8 cellular contexts compared by ENCODE assay signal in the genomic region with DNA sequence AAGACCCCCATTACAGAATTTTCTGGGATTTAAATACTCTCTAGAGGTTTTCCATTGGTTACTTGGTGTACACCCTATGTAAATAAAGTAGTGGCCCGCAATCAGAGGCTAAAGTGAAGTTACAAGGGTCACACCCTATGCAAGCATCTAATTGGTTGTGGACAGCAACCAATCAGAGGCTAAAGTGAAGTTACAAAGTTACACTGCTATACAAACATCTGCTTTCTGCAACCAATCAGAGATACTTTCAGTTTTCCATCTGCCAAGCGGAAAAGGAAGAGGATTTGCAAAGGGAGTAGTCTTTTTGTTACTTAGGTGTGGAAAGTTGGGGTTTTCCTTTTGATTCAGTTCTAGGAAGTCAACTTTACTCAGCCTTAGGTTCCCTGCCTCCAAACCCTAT. TPM values are rescaled to one million over a fixed set of nuclear protein-coding genes. Genes with fewer than 3 reads are reported as not detected.
DNase-seq lines count a peak whose midpoint lies in the region; ATAC-seq and TF ChIP-seq lines count a peak whose summit lies in the region.

No MANE protein-coding gene starts in this region.

- H3K79me2 ChIP-seq in Loucy (ENCODE audit: insufficient read depth, low read length), result peaks cover 39% of the 10 kb centered on the region

- intact Hi-C loops in CD8-positive, alpha-beta T cell (cut with DNase I, micrococcal nuclease), result loop anchor here (1.0 to 10.0 kb wide), 4 partner anchors 93 to 314 kb away; partner anchors contain the start of genes PGK1 (in 2 of the 2), ATP7A (in 1 of the 2) and COX7B (in 1 of the 2)
- intact Hi-C loops in posterior cingulate gyrus (cut with DNase I), result loop anchor here (5.0 kb wide), 1 partner anchor 109 kb away; the partner anchor contains the start of genes COX7B and MAGT1

- peaks cover 16% of the 10 kb centered on the region for H3K4me1 ChIP-seq in CD8-positive, alpha-beta T cell (ENCODE audit: insufficient read depth, low read length)
- H3K4me1 ChIP-seq in Loucy (ENCODE audit: insufficient read depth, low read length, poor library complexity, severe bottlenecking), result peaks cover 17% of the 10 kb centered on the region

- no peaks in the 10 kb centered on the region for H3K27me3 Mint-ChIP-seq in CD8-positive, alpha-beta T cell (ENCODE audit: low read depth)
- H3K27me3 Mint-ChIP-seq in naive B cell, result no peaks in the 10 kb centered on the region

- H3K4me1 Mint-ChIP-seq in CD8-positive, alpha-beta T cell (ENCODE audit: low read depth), result peaks cover 28% of the 10 kb centered on the region
- H3K4me1 Mint-ChIP-seq in naive B cell, result peaks cover 5 to 28% (median 6%) of the 10 kb centered on the region in 3 donors

- H3K4me3 ChIP-seq in CD8-positive, alpha-beta T cell (ENCODE audit: low read depth, low read length), result peak overlapping the region; percentile 50
- H3K4me3 ChIP-seq in Loucy (ENCODE audit: low read length, poor library complexity, severe bottlenecking) (peak overlapping the region; percentile 69), coronary artery (peak overlapping the region; percentile 30)

- peak overlapping the region; percentile 43 for H3K27ac ChIP-seq in CD8-positive, alpha-beta T cell (ENCODE audit: low read depth, low read length)
- no peak overlapping the region for H3K27ac ChIP-seq in coronary artery

- peak overlapping the region; percentile 83 for H3K4me2 ChIP-seq in Loucy (ENCODE audit: low read depth, low read length, poor library complexity, severe bottlenecking)

- peak overlapping the region; percentile 61; the same call in 1 of the 2 replicates for H2AFZ ChIP-seq in Loucy (ENCODE audit: low read length)

- H4K20me1 ChIP-seq in Loucy (ENCODE audit: insufficient read depth, low read length, poor library complexity, severe bottlenecking), result peaks cover 22% of the 10 kb centered on the region

- no peaks in the 10 kb centered on the region for H3K9me3 ChIP-seq in CD8-positive, alpha-beta T cell (ENCODE audit: low read length)
- no peaks in the 10 kb centered on the region for H3K9me3 ChIP-seq in Loucy (ENCODE audit: insufficient read depth, low read depth, low read length)

- peak overlapping the region; percentile 55 for H3K9ac ChIP-seq in Loucy (ENCODE audit: low read depth, low read length, poor library complexity, severe bottlenecking)

- H3K36me3 ChIP-seq in CD8-positive, alpha-beta T cell (ENCODE audit: insufficient read depth, low read length), result no peaks in the 10 kb centered on the region
- H3K36me3 ChIP-seq in Loucy (ENCODE audit: insufficient read depth, low read length), result no peaks in the 10 kb centered on the region

- peak overlapping the region; percentile 56 for H3K27ac Mint-ChIP-seq in CD8-positive, alpha-beta T cell
- H3K27ac Mint-ChIP-seq in naive B cell, result peak overlapping the region in 2 of 6 donors; percentile 13 to 97

- ATAC-seq in CD8-positive, alpha-beta T cell, result no peak
- peak; percentile 14 for ATAC-seq in naive B cell (ENCODE audit: low read depth in 2 of 2)

- POLR2A ChIA-PET in CD8-positive, alpha-beta T cell (lab: Charles Lee), result no interaction called here

- peak overlapping the region; percentile 76 for H3K4me3 Mint-ChIP-seq in CD8-positive, alpha-beta T cell
- H3K4me3 Mint-ChIP-seq in naive B cell, result peak overlapping the region; percentile 49 to 81 (median 63)

- H3K36me3 Mint-ChIP-seq in CD8-positive, alpha-beta T cell, result peaks cover 5% of the 10 kb centered on the region
- H3K36me3 Mint-ChIP-seq in naive B cell, result peaks cover 0 to 7% of the 10 kb centered on the region in 2 donors

- TF ChIP-seq CTCF in CD8-positive, alpha-beta T cell (IDR thresholded peaks at IDR 0.05), result no peak
- TF ChIP-seq CTCF in Loucy (conservative IDR thresholded peaks at IDR 0.05; ENCODE audit: low read length) (no peak), coronary artery (IDR thresholded peaks at IDR 0.05) (no peak)

- CTCF ChIA-PET in CD8-positive, alpha-beta T cell (lab: Charles Lee), result no interaction called here

- H3K9me2 ChIP-seq in Loucy (replicated peaks; ENCODE audit: low read depth, low read length), result no peaks in the 10 kb centered on the region

- DNase-seq in CD8-positive, alpha-beta T cell, result no peak
- no peak for DNase-seq in coronary artery (ENCODE audit: low spot score)
- DNase-seq in naive B cell, result peak; percentile 45
- DNase-seq in NCI-H2029 (lab: John Stamatoyannopoulos, UW), result no peak
- DNase-seq in SW 1271 (lab: John Stamatoyannopoulos, UW), result no peak
- no peak for DNase-seq in posterior cingulate gyrus
- no peak for DNase-seq in SIG-M5 treated with dmso at 0.1 percent for 504 hours (lab: John Stamatoyannopoulos, UW; ENCODE audit: unreplicated experiment)

- no peaks in the 10 kb centered on the region for H3K9me3 Mint-ChIP-seq in CD8-positive, alpha-beta T cell
- H3K9me3 Mint-ChIP-seq in naive B cell, result peaks cover 0 to 2% (median 0%) of the 10 kb centered on the region in 7 donors

- H3F3A ChIP-seq in Loucy (ENCODE audit: low read depth), result no peaks in the 10 kb centered on the region

- H3K27me3 ChIP-seq in CD8-positive, alpha-beta T cell (ENCODE audit: insufficient read depth, low read length), result no peaks in the 10 kb centered on the region
- no peaks in the 10 kb centered on the region for H3K27me3 ChIP-seq in Loucy (ENCODE audit: insufficient read depth, low read length, poor library complexity, severe bottlenecking)

RNA-seq across cellular contexts. Expression of gene ATRX, which starts 2.0 kb away (rescaled TPM):
- total RNA-seq in CD8-positive, alpha-beta T cell, result 10 to 100 TPM; 61.2 to 65.7 TPM
- 10 to 100 TPM; 24.8 to 92.6 (median 52.0) TPM for polyA plus RNA-seq in naive B cell (ENCODE audit: low read depth in 6 of 6)
